ENCODE assay signal across 32 cellular contexts in the genomic region with DNA sequence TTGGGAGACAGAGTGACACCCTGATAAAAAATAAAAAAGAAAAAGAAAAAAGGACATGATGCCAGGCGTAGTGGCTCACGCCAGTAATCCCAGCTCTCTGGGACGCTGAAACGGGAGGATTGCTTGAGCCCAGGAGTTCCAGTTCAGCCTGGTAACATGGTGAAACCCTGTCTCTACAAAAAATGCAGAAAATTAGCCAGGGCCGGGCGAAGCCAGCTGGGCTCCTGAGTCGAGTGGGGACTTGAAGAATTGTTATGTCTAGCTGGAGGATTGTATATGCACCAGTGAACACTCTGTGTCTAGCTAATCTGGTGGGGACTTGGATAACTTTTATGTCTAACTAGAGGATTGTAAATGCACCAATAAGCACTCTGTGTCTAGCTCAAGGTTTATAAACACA. TPM values are rescaled to one million over a fixed set of nuclear protein-coding genes. Genes with fewer than 3 reads are reported as not detected.
"Had no signal": no experiment of that assay in that cellular context is flagged by ENCODE, and none has a peak within 500 bp of the region (broad histone marks: within the 10 kb centered on the region; RNA-seq: fewer than 3 reads in every experiment).

No MANE protein-coding gene starts in this region.

- H3K4me3 ChIP-seq: adrenal gland, body of pancreas, breast epithelium, MG63 had no signal

- DNase-seq: activated CD4-positive, alpha-beta T cell treated with anti-CD3 and anti-CD28 coated beads, Interleukin-2, amount 50 U/mL, for 48 hours; activated gamma-delta T cell treated with Interleukin-2 at 50 U/mL for 16 hours; activated T-cell treated with anti-CD3 and anti-CD28 coated beads for 4 hours; activated T-cell treated with anti-CD3 and anti-CD28 coated beads, Interleukin-2, amount 50 U/mL, for 4 hours; adrenal gland; Kasumi-1; KG1; MG63; NCI-H1092; NCI-H1436 treated with DMSO at 0.1 percent for 48 hours; NCI-H1694 treated with DMSO at 0.1 percent for 48 hours; NCI-H2029; NCI-H2227 treated with DMSO at 0.1 percent for 48 hours; NCI-H446 treated with DMSO at 0.1 percent for 48 hours; NCI-H526; NCI-H748 treated with DMSO at 0.1 percent for 48 hours; Right ventricle myocardium superior had no signal

- H3K4me3 Mint-ChIP-seq: activated CD4-positive, alpha-beta T cell treated with anti-CD3 and anti-CD28 coated beads for 36 hours; activated CD4-positive, alpha-beta T cell treated with anti-CD3 and anti-CD28 coated beads, Interleukin-2, amount 10 ng/mL, durations not matched to agents 7 days and 5 days; activated CD8-positive, alpha-beta T cell treated with anti-CD3 and anti-CD28 coated beads, Interleukin-2, amount 10 ng/mL, durations not matched to agents 7 days and 5 days; activated naive CD4-positive, alpha-beta T cell treated with anti-CD3 and anti-CD28 coated beads for 36 hours; activated T-cell treated with anti-CD3 and anti-CD28 coated beads, Interleukin-2, amount 50 U/mL, for 4 hours; activated T-helper 1 cell treated with anti-CD3 and anti-CD28 coated beads, Interleukin-12 subunit alpha, Interleukin-12 subunit beta, Interleukin-2, Interleukin-4 antibody, amounts not matched to agents 30 ng/mL and 10 ng/mL and 1 ng/mL, durations not matched to agents 14 hours and 24 hours and 36 hours; T-helper 1 cell treated with Interleukin-12 subunit alpha and Interleukin-12 subunit beta and Interleukin-4 antibody, amounts not matched to agents 30 μg/mL and 1 μg/mL, for 36 hours; T-helper 2 cell treated with Interferon-gamma antibody and Interleukin-4, amounts not matched to agents 5 μg/mL and 100 μg/mL, for 36 hours; WTC11 had no signal

- H3K36me3 ChIP-seq: adrenal gland, breast epithelium, MG63 had no signal

- H3K4me1 Mint-ChIP-seq: WTC11 had no signal

- ATAC-seq: activated CD4-positive, alpha-beta T cell treated with anti-CD3 and anti-CD28 coated beads for 36 hours; activated CD4-positive, CD25-positive, alpha-beta regulatory T cell treated with anti-CD3 and anti-CD28 coated beads, Interleukin-2, amount 50 U/mL, for 24 hours; activated CD8-positive, alpha-beta T cell treated with anti-CD3 and anti-CD28 coated beads, Interleukin-2, amount 10 ng/mL, durations not matched to agents 7 days and 5 days; activated naive CD4-positive, alpha-beta T cell treated with anti-CD3 and anti-CD28 coated beads, Interleukin-2, amount 50 U/mL, for 72 hours; body of pancreas; WTC11 had no signal

- H3K27ac Mint-ChIP-seq: activated CD4-positive, alpha-beta T cell treated with anti-CD3 and anti-CD28 coated beads for 36 hours; activated CD4-positive, alpha-beta T cell treated with anti-CD3 and anti-CD28 coated beads, Interleukin-2, amount 10 ng/mL, durations not matched to agents 7 days and 5 days; activated CD8-positive, alpha-beta T cell treated with anti-CD3 and anti-CD28 coated beads, Interleukin-2, amount 10 ng/mL, durations not matched to agents 7 days and 5 days; activated naive CD4-positive, alpha-beta T cell treated with anti-CD3 and anti-CD28 coated beads for 36 hours; activated naive CD4-positive, alpha-beta T cell treated with anti-CD3 and anti-CD28 coated beads, Interleukin-2, amount 50 U/mL, for 72 hours; activated T-helper 1 cell treated with anti-CD3 and anti-CD28 coated beads, Interleukin-12 subunit alpha, Interleukin-12 subunit beta, Interleukin-2, Interleukin-4 antibody, amounts not matched to agents 30 ng/mL and 10 ng/mL and 1 ng/mL, durations not matched to agents 14 hours and 24 hours and 36 hours; T-helper 1 cell treated with Interleukin-12 subunit alpha and Interleukin-12 subunit beta and Interleukin-4 antibody, amounts not matched to agents 30 μg/mL and 1 μg/mL, for 36 hours; T-helper 2 cell treated with Interferon-gamma antibody and Interleukin-4, amounts not matched to agents 5 μg/mL and 100 μg/mL, for 36 hours; WTC11 had no signal

- H3K27me3 ChIP-seq: body of pancreas, breast epithelium, MG63 had no signal

- H3K9me3 Mint-ChIP-seq: activated CD4-positive, alpha-beta T cell treated with anti-CD3 and anti-CD28 coated beads, Interleukin-2, amount 10 ng/mL, durations not matched to agents 7 days and 5 days; activated naive CD4-positive, alpha-beta T cell treated with anti-CD3 and anti-CD28 coated beads for 36 hours; activated naive CD4-positive, alpha-beta T cell treated with anti-CD3 and anti-CD28 coated beads, Interleukin-2, amount 50 U/mL, for 72 hours; activated T-cell treated with anti-CD3 and anti-CD28 coated beads, Interleukin-2, amount 50 U/mL, for 4 hours; activated T-helper 1 cell treated with anti-CD3 and anti-CD28 coated beads, Interleukin-12 subunit alpha, Interleukin-12 subunit beta, Interleukin-2, Interleukin-4 antibody, amounts not matched to agents 30 ng/mL and 10 ng/mL and 1 ng/mL, durations not matched to agents 14 hours and 24 hours and 36 hours; T-helper 1 cell treated with Interleukin-12 subunit alpha and Interleukin-12 subunit beta and Interleukin-4 antibody, amounts not matched to agents 30 μg/mL and 1 μg/mL, for 36 hours; T-helper 2 cell treated with Interferon-gamma antibody and Interleukin-4, amounts not matched to agents 5 μg/mL and 100 μg/mL, for 36 hours had no signal

- H3K36me3 Mint-ChIP-seq: activated naive CD4-positive, alpha-beta T cell treated with anti-CD3 and anti-CD28 coated beads, Interleukin-2, amount 50 U/mL, for 72 hours; WTC11 had no signal

- H3K27ac ChIP-seq: adrenal gland, body of pancreas, breast epithelium had no signal

- FAIRE-seq: astrocyte, TTC549 had no signal

- H3K4me1 ChIP-seq: adrenal gland, body of pancreas, breast epithelium had no signal

- H3K9me3 ChIP-seq: adrenal gland, body of pancreas, breast epithelium, MG63 had no signal

RNA-seq across cellular contexts. Expression of a gene that starts 32.3 kb away (rescaled TPM):
- total RNA-seq: activated CD4-positive, alpha-beta T cell treated with anti-CD3 and anti-CD28 coated beads for 36 hours; activated CD4-positive, alpha-beta T cell treated with anti-CD3 and anti-CD28 coated beads, Interleukin-2, amount 10 ng/mL, durations not matched to agents 7 days and 5 days; activated CD8-positive, alpha-beta T cell treated with anti-CD3 and anti-CD28 coated beads, Interleukin-2, amount 10 ng/mL, durations not matched to agents 7 days and 5 days; activated naive CD4-positive, alpha-beta T cell treated with anti-CD3 and anti-CD28 coated beads for 36 hours; activated naive CD4-positive, alpha-beta T cell treated with anti-CD3 and anti-CD28 coated beads, Interleukin-2, amount 50 U/mL, for 72 hours; activated T-cell treated with anti-CD3 and anti-CD28 coated beads, Interleukin-2, amount 50 U/mL, for 4 hours; activated T-helper 1 cell treated with anti-CD3 and anti-CD28 coated beads, Interleukin-12 subunit alpha, Interleukin-12 subunit beta, Interleukin-2, Interleukin-4 antibody, amounts not matched to agents 30 ng/mL and 10 ng/mL and 1 ng/mL, durations not matched to agents 14 hours and 24 hours and 36 hours; body of pancreas; cardiac septum; Right ventricle myocardium superior had no signal
